Comparison of ENCODE assay signal across 1 cellular context in genomic region chr6:31834704-31835375, GRCh38.
TF ChIP-seq lines count a peak whose summit lies in the region.

No MANE protein-coding gene starts in this region.

TF ChIP-seq in HepG2, 621 proteins besides CTCF, POLR2A, EP300 and RAD21 (continued from another document and continues in another):
- TF ChIP-seq AGO2 (optimal IDR thresholded peaks at IDR 0.05; ENCODE audit: low read depth, low read length) (peak; percentile 100), ADNP (CRISPR knock-in tag; IDR thresholded peaks at IDR 0.05) (no peak), AHR (CRISPR knock-in tag; IDR thresholded peaks at IDR 0.05) (peak; percentile 59), GABPB1 (CRISPR knock-in tag; IDR thresholded peaks at IDR 0.05) (peak; percentile 72), NRL (CRISPR knock-in tag; IDR thresholded peaks at IDR 0.05; ENCODE audit: borderline replicate concordance) (peak; percentile 76; the same call in 1 of the 2 replicates), MAX (IDR thresholded peaks at IDR 0.05) (peak; percentile 80), ELF1 (CRISPR knock-in tag; IDR thresholded peaks at IDR 0.05) (peak; percentile 28; the same call in 1 of the 2 replicates), U2AF1 (optimal IDR thresholded peaks at IDR 0.05; ENCODE audit: low read depth, low read length) (no peak), BCL3 (CRISPR knock-in tag; IDR thresholded peaks at IDR 0.05) (peak; percentile 76; the same call in 1 of the 2 replicates), MTF1 (CRISPR knock-in tag; IDR thresholded peaks at IDR 0.05) (no peak; the same call in 1 of the 2 replicates), GPBP1L1 (CRISPR knock-in tag; IDR thresholded peaks at IDR 0.05) (no peak), RARG (CRISPR knock-in tag; IDR thresholded peaks at IDR 0.05; ENCODE audit: low read depth) (peak; percentile 97; the same call in 1 of the 2 replicates), FOXM1 (CRISPR knock-in tag; IDR thresholded peaks at IDR 0.05) (peak; percentile 54; the same call in 1 of the 2 replicates), HMG20B (CRISPR knock-in tag; conservative IDR thresholded peaks at IDR 0.05) (peak; percentile 28; the same call in 1 of the 2 replicates), SCMH1 (CRISPR knock-in tag; IDR thresholded peaks at IDR 0.05; ENCODE audit: borderline replicate concordance) (no peak), ZNF138 (CRISPR knock-in tag; IDR thresholded peaks at IDR 0.05; ENCODE audit: low read depth) (peak; percentile 69; the same call in 1 of the 2 replicates), NFE2L1 (CRISPR knock-in tag; IDR thresholded peaks at IDR 0.05; ENCODE audit: borderline replicate concordance) (peak; percentile 43; the same call in 1 of the 2 replicates), ZSCAN12 (CRISPR knock-in tag; IDR thresholded peaks at IDR 0.05) (peak; percentile 92), ZBTB1 (CRISPR knock-in tag; IDR thresholded peaks at IDR 0.05; ENCODE audit: borderline replicate concordance) (peak; percentile 49; the same call in 1 of the 2 replicates), ZNF800 (CRISPR knock-in tag; IDR thresholded peaks at IDR 0.05) (peak; percentile 80; the same call in 1 of the 2 replicates), ZBTB8A (CRISPR knock-in tag; IDR thresholded peaks at IDR 0.05; ENCODE audit: borderline replicate concordance, low read depth) (no peak), ZNF678 (CRISPR knock-in tag; IDR thresholded peaks at IDR 0.05) (peak; percentile 91; the same call in 1 of the 2 replicates), KMT2A (CRISPR knock-in tag; IDR thresholded peaks at IDR 0.05) (peak; percentile 59), ATF3 (CRISPR knock-in tag; IDR thresholded peaks at IDR 0.05) (peak; percentile 68), CBFB (CRISPR knock-in tag; IDR thresholded peaks at IDR 0.05) (peak; percentile 70; the same call in 1 of the 2 replicates), MIER3 (CRISPR knock-in tag; IDR thresholded peaks at IDR 0.05; ENCODE audit: borderline replicate concordance) (no peak), KLF6 (CRISPR knock-in tag; IDR thresholded peaks at IDR 0.05) (peak; percentile 88; the same call in 1 of the 2 replicates), GZF1 (CRISPR knock-in tag; IDR thresholded peaks at IDR 0.05) (peak; percentile 55; the same call in 1 of the 2 replicates), PAX8 (CRISPR knock-in tag; IDR thresholded peaks at IDR 0.05; ENCODE audit: borderline replicate concordance) (no peak; the same call in 1 of the 2 replicates), THYN1 (CRISPR knock-in tag; IDR thresholded peaks at IDR 0.05; ENCODE audit: borderline replicate concordance, low read depth) (0 out of 2 replicates have a peak, but pooled peaks have one; percentile 67), ZBTB20 (CRISPR knock-in tag; IDR thresholded peaks at IDR 0.05; ENCODE audit: borderline replicate concordance, low read depth) (no peak; the same call in 1 of the 2 replicates), ZNF326 (CRISPR knock-in tag; IDR thresholded peaks at IDR 0.05; ENCODE audit: borderline replicate concordance) (no peak), KDM1A (CRISPR knock-in tag; IDR thresholded peaks at IDR 0.05) (no peak), ZNF563 (CRISPR knock-in tag; IDR thresholded peaks at IDR 0.05) (peak; percentile 65; the same call in 1 of the 2 replicates), ZNF816 (CRISPR knock-in tag; IDR thresholded peaks at IDR 0.05; ENCODE audit: borderline replicate concordance) (no peak), ARHGAP35 (CRISPR knock-in tag; IDR thresholded peaks at IDR 0.05; ENCODE audit: borderline replicate concordance) (no peak; the same call in 1 of the 2 replicates), FOXC1 (CRISPR knock-in tag; IDR thresholded peaks at IDR 0.05; ENCODE audit: borderline replicate concordance) (peak; percentile 88), POGZ (CRISPR knock-in tag; IDR thresholded peaks at IDR 0.05) (no peak; the same call in 1 of the 2 replicates), SAP130 (CRISPR knock-in tag; IDR thresholded peaks at IDR 0.05; ENCODE audit: low read depth) (peak; percentile 87), ZFX (CRISPR knock-in tag; IDR thresholded peaks at IDR 0.05; ENCODE audit: low read depth) (peak; percentile 79), NONO (IDR thresholded peaks at IDR 0.05) (no peak), NONO (CRISPR knock-in tag; conservative IDR thresholded peaks at IDR 0.05) (peak; percentile 77), FOXK1 (CRISPR knock-in tag; IDR thresholded peaks at IDR 0.05; ENCODE audit: borderline replicate concordance, low read depth) (no peak), MED8 (CRISPR knock-in tag; IDR thresholded peaks at IDR 0.05; ENCODE audit: insufficient replicate concordance) (peak; percentile 66), TERF1 (CRISPR knock-in tag; IDR thresholded peaks at IDR 0.05) (no peak), ZSCAN31 (CRISPR knock-in tag; IDR thresholded peaks at IDR 0.05; ENCODE audit: low read depth) (peak; percentile 49; the same call in 1 of the 2 replicates), SSRP1 (CRISPR knock-in tag; IDR thresholded peaks at IDR 0.05) (0 out of 2 replicates have a peak, but pooled peaks have one; percentile 10), RFX3 (CRISPR knock-in tag; IDR thresholded peaks at IDR 0.05) (no peak; the same call in 1 of the 2 replicates), TBX2 (CRISPR knock-in tag; IDR thresholded peaks at IDR 0.05; ENCODE audit: borderline replicate concordance) (0 out of 2 replicates have a peak, but pooled peaks have one; percentile 21), TOE1 (CRISPR knock-in tag; IDR thresholded peaks at IDR 0.05) (peak; percentile 85), RBM39 (IDR thresholded peaks at IDR 0.05; ENCODE audit: low read depth, low read length, poor library complexity, severe bottlenecking) (peak; percentile 100), MXD3 (CRISPR knock-in tag; IDR thresholded peaks at IDR 0.05) (peak; percentile 70; the same call in 1 of the 2 replicates), ZNF616 (CRISPR knock-in tag; IDR thresholded peaks at IDR 0.05; ENCODE audit: low read depth) (peak; percentile 81; the same call in 1 of the 2 replicates), GABPA (IDR thresholded peaks at IDR 0.05; ENCODE audit: low read depth, low read length) (no peak), GABPA (CRISPR knock-in tag; IDR thresholded peaks at IDR 0.05; ENCODE audit: low read depth) (no peak; the same call in 1 of the 2 replicates), BCL6 (CRISPR knock-in tag; IDR thresholded peaks at IDR 0.05) (peak; percentile 58), CBX5 (CRISPR knock-in tag; IDR thresholded peaks at IDR 0.05; ENCODE audit: borderline replicate concordance) (peak; percentile 59; the same call in 1 of the 2 replicates), SOX5 (CRISPR knock-in tag; IDR thresholded peaks at IDR 0.05; ENCODE audit: borderline replicate concordance) (no peak; the same call in 1 of the 2 replicates), SNRNP70 (IDR thresholded peaks at IDR 0.05; ENCODE audit: low read depth, low read length) (no peak), CC2D1A (CRISPR knock-in tag; IDR thresholded peaks at IDR 0.05) (no peak), SOX6 (IDR thresholded peaks at IDR 0.05) (no peak), SOX6 (CRISPR knock-in tag; IDR thresholded peaks at IDR 0.05) (no peak; the same call in 1 of the 2 replicates), SETDB1 (CRISPR knock-in tag; IDR thresholded peaks at IDR 0.05; ENCODE audit: borderline replicate concordance) (no peak), ZKSCAN8 (CRISPR knock-in tag; IDR thresholded peaks at IDR 0.05; ENCODE audit: borderline replicate concordance) (peak; percentile 63; the same call in 1 of the 2 replicates), ZNF180 (CRISPR knock-in tag; IDR thresholded peaks at IDR 0.05; ENCODE audit: borderline replicate concordance, low read depth) (0 out of 2 replicates have a peak, but pooled peaks have one; percentile 39), ZBTB39 (CRISPR knock-in tag; IDR thresholded peaks at IDR 0.05) (no peak), ZNF710 (CRISPR knock-in tag; IDR thresholded peaks at IDR 0.05; ENCODE audit: borderline replicate concordance) (peak; percentile 83; the same call in 1 of the 2 replicates), ZNF839 (CRISPR knock-in tag; IDR thresholded peaks at IDR 0.05; ENCODE audit: borderline replicate concordance) (no peak), MEF2D (CRISPR knock-in tag; IDR thresholded peaks at IDR 0.05) (no peak; the same call in 1 of the 2 replicates)
